Comparison of ENCODE assay signal across 18 cellular contexts in the genomic region with DNA sequence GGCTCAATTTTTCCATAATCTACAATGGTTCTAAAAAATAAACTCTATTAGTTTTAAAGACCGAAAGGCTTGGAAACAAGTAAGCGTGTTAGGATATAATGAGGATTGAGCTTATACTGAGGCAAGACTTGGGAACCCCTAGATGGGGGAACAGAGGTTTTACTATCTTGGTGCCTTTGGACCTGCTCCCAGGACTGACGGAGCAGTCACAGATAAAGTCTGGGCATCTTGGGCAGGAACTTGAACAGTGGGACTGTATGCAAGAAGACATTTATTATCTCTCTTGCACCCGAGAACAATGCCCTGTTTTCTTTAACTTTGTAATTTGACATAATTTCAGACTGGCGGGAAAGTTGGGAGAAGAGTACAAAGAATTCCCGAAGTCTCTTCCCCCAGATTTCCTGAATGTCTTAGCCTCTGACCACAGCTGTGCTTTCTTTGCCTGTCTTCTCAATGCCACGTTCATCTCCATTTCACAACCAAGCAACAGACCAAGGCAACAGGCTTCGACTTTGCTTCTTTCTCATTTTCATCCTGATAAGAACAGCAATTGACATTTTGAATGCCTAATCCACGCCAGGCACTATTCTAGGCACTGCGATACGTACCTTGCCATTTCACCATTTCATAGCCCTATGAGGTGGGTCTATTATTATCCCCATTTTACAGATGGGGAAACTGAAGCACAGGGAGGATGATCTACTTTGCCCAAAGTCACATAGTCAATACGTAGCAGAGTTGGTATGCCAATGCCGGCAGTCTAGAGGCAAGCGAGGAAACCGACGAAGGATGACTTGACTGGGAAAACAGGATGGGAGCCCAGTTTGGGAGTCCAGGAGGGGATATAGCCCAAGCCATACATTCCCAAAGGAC.
"Had no signal": no experiment of that assay in that cellular context is flagged by ENCODE, and none has a peak within 500 bp of the region (broad histone marks: within the 10 kb centered on the region; RNA-seq: fewer than 3 reads in every experiment).

No MANE protein-coding gene starts in this region.

- H3K27ac ChIP-seq: epithelial cell of prostate, left lung, prostate gland, right lobe of liver, SJCRH30, transverse colon had no signal

- H3K27me3 Mint-ChIP-seq: effector memory CD8-positive, alpha-beta T cell; naive thymus-derived CD8-positive, alpha-beta T cell; stimulated activated memory B cell treated with anti-CD40 and anti-IgM and Interleukin-4, amounts not matched to agents 10 μg/mL and 1 μg/mL and 100 μg/mL, for 72 hours had no signal

- H3K36me3 Mint-ChIP-seq: naive thymus-derived CD8-positive, alpha-beta T cell had no signal

- H3K4me3 ChIP-seq: left lung, mucosa of descending colon, prostate gland, right lobe of liver, SJCRH30, transverse colon had no signal

- ATAC-seq: activated CD4-positive, CD25-positive, alpha-beta regulatory T cell treated with anti-CD3 and anti-CD28 coated beads, Interleukin-2, amount 50 U/mL, for 24 hours; activated naive CD4-positive, alpha-beta T cell treated with anti-CD3 and anti-CD28 coated beads, Interleukin-2, amount 50 U/mL, for 72 hours; effector memory CD8-positive, alpha-beta T cell; left lung; mucosa of descending colon; naive thymus-derived CD8-positive, alpha-beta T cell; right lobe of liver; stimulated activated memory B cell treated with anti-CD40 and anti-IgM and Interleukin-4, amounts not matched to agents 10 μg/mL and 1 μg/mL and 100 μg/mL, for 72 hours had no signal

- H3K36me3 ChIP-seq: left lung, prostate gland, right lobe of liver, SJCRH30, transverse colon had no signal

- H3K4me3 Mint-ChIP-seq: stimulated activated memory B cell treated with anti-CD40 and anti-IgM and Interleukin-4, amounts not matched to agents 10 μg/mL and 1 μg/mL and 100 μg/mL, for 72 hours had no signal

- H3K9me3 ChIP-seq: left lung, mucosa of descending colon, prostate gland, right lobe of liver, SJCRH30, transverse colon had no signal

- H3K27ac Mint-ChIP-seq: effector memory CD8-positive, alpha-beta T cell; stimulated activated memory B cell treated with anti-CD40 and anti-IgM and Interleukin-4, amounts not matched to agents 10 μg/mL and 1 μg/mL and 100 μg/mL, for 72 hours had no signal

- H3K27me3 ChIP-seq: left lung, right lobe of liver, SJCRH30, transverse colon had no signal

- DNase-seq: activated effector memory CD4-positive, alpha-beta T cell treated with anti-CD3 and anti-CD28 coated beads, Interleukin-2, amount 50 U/mL, for 16 hours; activated T-cell treated with anti-CD3 and anti-CD28 coated beads for 4 hours; anterior cingulate cortex; dermis blood vessel endothelial cell; effector memory CD8-positive, alpha-beta T cell; left lung; mucosa of descending colon; naive thymus-derived CD8-positive, alpha-beta T cell; occipital lobe; stimulated activated CD4-positive, alpha-beta T cell treated with anti-CD3 and anti-CD28 coated beads, Interleukin-12 subunit alpha, Interleukin-12 subunit beta, amount 100 ng/mL, for 4 hours; transverse colon had no signal
